ENCODE assay signal across 8 cellular contexts in the genomic region with DNA sequence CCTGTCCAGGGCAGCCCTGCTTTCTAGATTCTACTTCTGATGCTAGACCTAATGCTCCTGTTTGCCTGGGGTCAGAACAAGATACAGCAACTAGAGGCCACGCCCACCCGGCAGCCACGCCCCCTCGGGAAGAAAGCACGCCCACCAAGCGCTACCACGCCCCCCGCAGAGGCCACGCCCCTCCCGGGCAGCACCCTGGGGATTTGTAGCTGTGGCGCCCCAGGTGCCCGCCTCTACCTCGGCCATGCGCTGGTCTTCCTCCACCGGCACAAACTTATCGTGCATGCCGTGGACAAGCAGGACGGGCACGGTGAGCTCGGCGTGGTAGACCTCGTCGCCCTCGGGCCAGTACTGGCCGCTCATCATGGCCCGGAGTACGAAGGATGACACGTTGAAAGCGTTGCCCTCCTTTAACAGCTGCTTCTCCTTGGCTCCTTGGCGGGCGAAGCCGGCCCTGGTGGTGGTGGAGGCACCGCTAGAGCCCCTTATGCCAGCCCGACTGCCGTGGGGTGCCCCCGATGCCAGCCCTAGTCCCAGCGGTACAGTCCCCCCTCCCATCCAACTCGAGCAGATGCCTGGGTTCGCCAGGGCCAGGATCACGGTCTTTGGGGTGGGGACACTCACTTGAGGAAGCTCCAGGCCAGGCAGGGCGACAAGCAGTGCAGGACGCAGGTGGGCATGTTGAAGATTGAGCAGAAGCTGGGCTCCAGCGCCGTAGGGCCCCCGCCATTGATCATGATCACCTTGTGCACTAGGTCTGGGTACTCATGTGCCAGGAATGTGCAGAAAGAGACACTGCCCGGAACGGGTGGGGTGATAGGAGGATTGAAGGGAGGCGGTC. TPM values are rescaled to one million over a fixed set of nuclear protein-coding genes. Genes with fewer than 3 reads are reported as not detected.
DNase-seq lines count a peak whose midpoint lies in the region; ATAC-seq and TF ChIP-seq lines count a peak whose summit lies in the region.

No MANE protein-coding gene starts in this region.

- H3K9ac ChIP-seq in OCI-LY1 (ENCODE audit: low read length): no peak overlapping the region
- H3K9ac ChIP-seq in smooth muscle cell (ENCODE audit: low read depth): no peak overlapping the region

- H3K79me2 ChIP-seq in OCI-LY1 (ENCODE audit: insufficient read depth, low read length) (no peaks in the 10 kb centered on the region), smooth muscle cell (ENCODE audit: low read depth) (no peaks in the 10 kb centered on the region)

- no peaks in the 10 kb centered on the region for H3K27me3 Mint-ChIP-seq in mesothelial cell of epicardium (ENCODE audit: low read depth)

- ATAC-seq in HG02588 (IDR thresholded peaks at IDR 0.05; ENCODE audit: unreplicated experiment): no peak

- H3K4me1 ChIP-seq in OCI-LY1 (ENCODE audit: insufficient read depth, low read length, severe bottlenecking): peaks cover 24% of the 10 kb centered on the region
- H3K4me1 ChIP-seq in smooth muscle cell (ENCODE audit: low read depth): no peaks in the 10 kb centered on the region

- H3K9me2 ChIP-seq in OCI-LY1 (ENCODE audit: low read depth, low read length): no peaks in the 10 kb centered on the region

- no peaks in the 10 kb centered on the region for H3K9me3 Mint-ChIP-seq in mesothelial cell of epicardium

- H3K27me3 ChIP-seq in OCI-LY1 (ENCODE audit: insufficient read depth, low read length) (no peaks in the 10 kb centered on the region), smooth muscle cell (ENCODE audit: low read depth) (no peaks in the 10 kb centered on the region)

- peaks cover 12% of the 10 kb centered on the region for H3K36me3 Mint-ChIP-seq in mesothelial cell of epicardium

- 81% methylated on average over 46 of the region's 48 CpGs for WGBS in smooth muscle cell (ENCODE audit: low lambda C conversion rate)

- H4K20me1 ChIP-seq in OCI-LY1 (ENCODE audit: insufficient read depth, low read length) (no peaks in the 10 kb centered on the region), smooth muscle cell (ENCODE audit: low read depth) (no peaks in the 10 kb centered on the region)

- H3K4me3 Mint-ChIP-seq in mesothelial cell of epicardium: no peak overlapping the region

- H3K27ac ChIP-seq in OCI-LY1 (ENCODE audit: low read depth, low read length, poor library complexity, severe bottlenecking) (no peak overlapping the region), smooth muscle cell (ENCODE audit: low read depth) (no peak overlapping the region)

- no peak overlapping the region for H3K27ac Mint-ChIP-seq in mesothelial cell of epicardium

- H3K9me3 ChIP-seq in OCI-LY1 (ENCODE audit: low read length) (no peaks in the 10 kb centered on the region), smooth muscle cell (replicated peaks; ENCODE audit: low read depth) (no peaks in the 10 kb centered on the region)

- DNase-seq in GM10266 (ENCODE audit: extremely low spot score): peak; percentile 74
- peak; percentile 57 for DNase-seq in activated naive CD4-positive, alpha-beta T cell treated with anti-CD3 and anti-CD28 coated beads, Interleukin-2, amount 50 U/mL, for 16 hours
- peak; percentile 3 for DNase-seq in smooth muscle cell (lab: John Stamatoyannopoulos, UW; ENCODE audit: unreplicated experiment)
- DNase-seq in mesothelial cell of epicardium (ENCODE audit: low spot score in 2 of 2, unreplicated experiment in 2 of 2): no peak
- no peak for DNase-seq in NCI-H345 (lab: John Stamatoyannopoulos, UW)
- DNase-seq in pons (ENCODE audit: low spot score): no peak

- H3K4me1 Mint-ChIP-seq in mesothelial cell of epicardium: peaks cover 7% of the 10 kb centered on the region

- H3F3A ChIP-seq in OCI-LY1 (ENCODE audit: insufficient read depth, low read length): peaks cover 3% of the 10 kb centered on the region; the same call in 1 of the 2 replicates
- no peaks in the 10 kb centered on the region for H3F3A ChIP-seq in smooth muscle cell (ENCODE audit: low read depth)

- H3K36me3 ChIP-seq in OCI-LY1 (ENCODE audit: insufficient read depth, low read length) (peaks cover 35% of the 10 kb centered on the region), smooth muscle cell (ENCODE audit: low read depth) (no peaks in the 10 kb centered on the region)

- TF ChIP-seq CTCF in GM10266 (IDR thresholded peaks at IDR 0.05; ENCODE audit: control insufficient read depth, insufficient read depth, low read depth, missing control alignments) (no peak), OCI-LY1 (IDR thresholded peaks at IDR 0.05; ENCODE audit: low read length) (no peak), smooth muscle cell (IDR thresholded peaks at IDR 0.05; ENCODE audit: borderline replicate concordance, insufficient read depth, poor library complexity, severe bottlenecking) (no peak), mesothelial cell of epicardium (IDR thresholded peaks at IDR 0.05; ENCODE audit: unreplicated experiment) (no peak)

- peak overlapping the region; percentile 57 for H3K4me2 ChIP-seq in OCI-LY1 (ENCODE audit: low read length)
- H3K4me2 ChIP-seq in smooth muscle cell: no peak overlapping the region

- no peak overlapping the region for H2AFZ ChIP-seq in OCI-LY1 (ENCODE audit: low read length)
- no peak overlapping the region for H2AFZ ChIP-seq in smooth muscle cell (ENCODE audit: low read depth)

- peak overlapping the region; percentile 74 for H3K4me3 ChIP-seq in OCI-LY1 (ENCODE audit: low read depth, low read length, poor library complexity, severe bottlenecking)
- H3K4me3 ChIP-seq in smooth muscle cell: no peak overlapping the region

RNA-seq across cellular contexts. Expression of a gene that starts 9.0 kb away (rescaled TPM):
- total RNA-seq in smooth muscle cell (6.1 and 9.2 TPM in 2 replicates), mesothelial cell of epicardium (25.4 to 26.4 TPM (median 26.1 TPM) in 3 replicates)
- 15.1 and 16.6 TPM in 2 replicates for polyA plus RNA-seq in smooth muscle cell

RNA-seq across cellular contexts. Expression of a gene that starts 11.4 kb away (rescaled TPM):
- 32.0 and 67.2 TPM in 2 replicates for total RNA-seq in smooth muscle cell
- polyA plus RNA-seq in smooth muscle cell: 78.6 and 84.2 TPM in 2 replicates
- total RNA-seq in mesothelial cell of epicardium: 47.7 to 51.0 TPM (median 50.1 TPM) in 3 replicates

RNA-seq across cellular contexts. Expression of a gene that starts 12.6 kb away (rescaled TPM):
- 0.36 and 1.0 TPM in 2 replicates for total RNA-seq in smooth muscle cell
- 0.61 and 1.3 TPM in 2 replicates for polyA plus RNA-seq in smooth muscle cell
- 3.6 to 4.1 TPM (median 3.7 TPM) in 3 replicates for total RNA-seq in mesothelial cell of epicardium

RNA-seq across cellular contexts. Expression of a gene that starts 15.1 kb away (rescaled TPM):
- total RNA-seq in smooth muscle cell: 26.5 and 26.9 TPM in 2 replicates
- 51.8 and 72.4 TPM in 2 replicates for polyA plus RNA-seq in smooth muscle cell
- 37.3 to 39.6 TPM (median 38.3 TPM) in 3 replicates for total RNA-seq in mesothelial cell of epicardium

RNA-seq across cellular contexts. Expression of a gene that starts 27.0 kb away (rescaled TPM):
- total RNA-seq in smooth muscle cell (62.0 and 69.8 TPM in 2 replicates), mesothelial cell of epicardium (91.6 to 98.6 TPM (median 92.2 TPM) in 3 replicates)
- 108 and 110 TPM in 2 replicates for polyA plus RNA-seq in smooth muscle cell

Comparison
In these comparisons a context has a peak if more than half of its experiments do, and no peak if none do; other contexts are left out.
1. DNase-seq: peak in GM10266 (single experiment), activated naive CD4-positive, alpha-beta T cell treated with anti-CD3 and anti-CD28 coated beads, Interleukin-2, amount 50 U/mL, for 16 hours (single experiment) and smooth muscle cell (single experiment); none in mesothelial cell of epicardium (0 of 2), NCI-H345 (single experiment) and pons (single experiment).